ENCODE assay signal across 1 cellular context in genomic region chr4:169795585-169795984, GRCh38.
TF ChIP-seq lines count a peak whose summit lies in the region.

No MANE protein-coding gene starts in this region.

TF ChIP-seq in SK-N-SH, 30 proteins besides CTCF, POLR2A, EP300 and RAD21 (continued from another document):
- TF ChIP-seq ZBTB33 (IDR thresholded peaks at IDR 0.05; ENCODE audit: borderline replicate concordance, low read depth): no peak
- no peak for TF ChIP-seq NFIC (IDR thresholded peaks at IDR 0.05; ENCODE audit: borderline replicate concordance)
- TF ChIP-seq FOXM1 (IDR thresholded peaks at IDR 0.05; ENCODE audit: low read depth): no peak
- TF ChIP-seq TCF12 (IDR thresholded peaks at IDR 0.05): peak; percentile 26; the same call in 1 of the 2 replicates
- TF ChIP-seq USF1 (IDR thresholded peaks at IDR 0.05; ENCODE audit: borderline replicate concordance, low read depth): no peak
- no peak for TF ChIP-seq TAF1 (IDR thresholded peaks at IDR 0.05; ENCODE audit: borderline replicate concordance, low read depth, low read length)
- TF ChIP-seq POLR2AphosphoS5 (IDR thresholded peaks at IDR 0.05; ENCODE audit: low read depth, low read length): no peak
- no peak for TF ChIP-seq FOXJ3 (CRISPR knock-in tag; IDR thresholded peaks at IDR 0.05)
